ENCODE assay signal across 8 cellular contexts in the genomic region with DNA sequence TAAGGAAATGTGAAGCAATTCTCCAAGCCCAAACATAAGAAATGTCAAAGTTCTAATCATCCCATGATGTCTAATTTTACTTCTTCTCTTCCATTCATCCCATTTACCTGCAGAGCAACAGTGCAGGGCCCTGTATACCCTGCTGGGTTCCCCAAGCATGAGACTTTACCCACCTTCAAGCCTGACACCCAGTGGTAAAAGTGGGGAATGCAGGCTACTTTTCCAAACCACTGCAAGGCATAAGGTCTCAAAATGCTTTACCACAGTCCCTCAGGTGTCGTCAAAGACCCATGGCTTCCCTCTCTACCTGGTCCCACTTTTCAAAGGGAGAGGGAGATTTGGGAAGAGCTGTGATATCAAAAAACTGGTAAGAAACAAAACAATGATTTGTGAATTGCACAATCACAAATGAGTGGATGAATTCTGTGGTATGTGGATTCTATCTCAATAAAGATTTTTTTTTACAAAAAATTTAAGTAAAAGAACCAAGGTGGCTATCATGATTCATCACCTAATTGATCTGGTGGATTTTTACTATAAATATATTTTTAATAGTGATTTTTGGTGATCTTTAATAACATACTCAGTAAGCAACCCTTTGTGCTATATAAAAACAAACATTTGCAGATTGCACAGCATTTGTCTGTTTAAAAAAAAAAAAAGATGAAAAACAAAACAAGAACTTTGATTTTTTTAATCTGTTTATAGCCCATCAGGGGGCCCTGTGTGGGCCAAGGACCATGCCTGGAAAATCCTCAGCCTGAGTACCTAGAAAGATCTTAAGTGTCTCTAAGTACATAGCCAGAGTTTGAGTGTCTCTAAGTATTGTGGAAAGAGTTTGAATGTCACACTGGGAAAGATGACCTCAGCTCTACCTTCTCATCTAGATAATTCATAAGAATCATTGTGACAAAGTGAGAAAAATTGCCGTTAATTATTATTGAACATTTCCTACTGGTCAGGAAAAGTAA.
A peak's percentile ranks its signal among the peaks of the same experiment; 100 is the strongest.
DNase-seq lines count a peak whose midpoint lies in the region; ATAC-seq, FAIRE-seq and TF ChIP-seq lines count a peak whose summit lies in the region.

No MANE protein-coding gene starts in this region.

- no peak for FAIRE-seq in HTR-8/SVneo (lab: Jason Lieb, UNC)

- no peaks in the 10 kb centered on the region for H3K36me3 ChIP-seq in brain microvascular endothelial cell (replicated peaks)

- DNase-seq in Daoy (ENCODE audit: low read depth) (peak; percentile 23), HTR-8/SVneo (ENCODE audit: insufficient read length, low spot score) (peak; percentile 26), SK-MEL-5 (ENCODE audit: low read depth, low spot score) (peak; percentile 61), brain microvascular endothelial cell (peak; percentile 51), left lobe of liver (ENCODE audit: low spot score) (peak; percentile 50)
- peak; percentile 15 to 39 (median 22) for DNase-seq in stimulated activated CD4-positive, alpha-beta T cell treated with anti-CD3 and anti-CD28 coated beads, TNF-alpha, amount 100 ng/mL, for 48 hours (ENCODE audit: low read depth in 3 of 3)

- ATAC-seq in left lobe of liver (peak; percentile 97), HG03469 (IDR thresholded peaks at IDR 0.05; ENCODE audit: unreplicated experiment) (no peak), GM21367 (IDR thresholded peaks at IDR 0.05; ENCODE audit: unreplicated experiment) (no peak)

- in situ Hi-C loops in SK-MEL-5 (cut with HindIII; ENCODE audit: low pct_unique_long_range_greater_than_20kb, low sequenced_read_pairs) (no loop called here), brain microvascular endothelial cell (cut with HindIII; ENCODE audit: low pct_ligation_motif_present, low sequenced_read_pairs) (no loop called here)

- peak; percentile 84 for TF ChIP-seq CTCF in brain microvascular endothelial cell (IDR thresholded peaks at IDR 0.05; ENCODE audit: low read depth, low read length, missing control alignments)

- no peak overlapping the region for H3K27ac ChIP-seq in brain microvascular endothelial cell

- no peaks in the 10 kb centered on the region for H3K27me3 ChIP-seq in brain microvascular endothelial cell (replicated peaks)

- no peak overlapping the region for H3K4me3 ChIP-seq in brain microvascular endothelial cell (ENCODE audit: low read depth, low read length)
